In the genomic region with DNA sequence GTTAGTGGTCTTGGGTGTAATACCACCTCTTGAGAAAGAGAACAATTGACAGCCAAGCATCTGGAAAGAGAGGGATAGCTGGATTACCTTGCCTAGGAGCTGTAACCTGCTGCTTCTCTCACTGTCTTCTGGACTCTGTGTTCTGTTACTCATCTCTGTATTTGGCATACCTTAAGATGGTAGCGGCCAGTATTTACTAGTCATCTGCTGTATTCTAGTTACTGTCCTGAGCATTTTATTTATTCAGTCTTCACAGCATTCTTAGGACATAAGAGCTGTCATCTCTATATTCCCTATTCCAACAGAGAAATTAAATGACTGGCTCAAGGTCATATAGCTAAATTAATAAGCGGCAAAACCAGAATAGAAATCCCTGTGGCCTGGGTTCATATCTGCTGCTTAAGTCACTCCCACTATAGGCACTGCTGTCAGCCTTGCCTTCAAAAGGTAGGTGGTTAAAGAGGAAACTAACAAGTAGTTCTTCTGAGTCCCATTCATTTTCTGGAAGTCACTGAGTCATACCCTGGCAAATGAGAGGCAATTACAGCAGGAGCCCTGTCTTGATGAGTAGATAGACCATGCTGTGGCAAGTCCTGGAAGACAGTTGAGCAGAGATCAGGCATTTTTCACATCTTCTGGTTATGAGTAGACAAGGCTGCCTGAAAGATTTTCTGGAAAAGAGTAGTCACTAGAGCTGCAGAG, we compare ENCODE assay signal across 8 cellular contexts.
DNase-seq lines count a peak whose midpoint lies in the region; ATAC-seq, FAIRE-seq and TF ChIP-seq lines count a peak whose summit lies in the region.

No MANE protein-coding gene starts in this region.

- DNase-seq in EH (ENCODE audit: low read depth): peak; percentile 95
- peak; percentile 75 for DNase-seq in MG63
- DNase-seq in GM12878 (ENCODE audit: low read depth, low spot score): no peak
- no peak for DNase-seq in mucosa of descending colon
- no peak for DNase-seq in tibial artery
- DNase-seq in NCI-H1436 treated with DMSO at 0.1 percent for 48 hours (lab: John Stamatoyannopoulos, UW): no peak
- DNase-seq in OCI-LY7 (ENCODE audit: low spot score): no peak

- no peak for TF ChIP-seq CTCF in GM12878 (IDR thresholded peaks at IDR 0.05 in 2 of 3, conservative IDR thresholded peaks at IDR 0.05 in 1 of 3; ENCODE audit: control insufficient read depth in 2 of 3, extremely low read depth in 1 of 3, insufficient read depth in 1 of 3, low read depth in 3 of 3, low read length in 3 of 3)
- TF ChIP-seq CTCF in mucosa of descending colon (IDR thresholded peaks at IDR 0.05): no peak
- no peak for TF ChIP-seq CTCF in tibial artery (IDR thresholded peaks at IDR 0.05)
- TF ChIP-seq CTCF in OCI-LY7 (conservative IDR thresholded peaks at IDR 0.05; ENCODE audit: low read length): no peak

- CTCF ChIA-PET in GM12878 (lab: Yijun Ruan, JAX): interaction anchor here (0.6 to 8.1 kb wide), 24 partner anchors 8 to 326 kb away, joined by 3 to 244 read pairs (median 4); partner anchors contain the start of gene RAB7A
- CTCF ChIA-PET in OCI-LY7 (lab: Charles Lee; ENCODE audit: unreplicated experiment): interaction anchor here (0.5 to 0.6 kb wide), 2 partner anchors 186 to 210 kb away, joined by 4 read pairs; no protein-coding TSS in a partner anchor

- H3K4me2 ChIP-seq in GM12878 (ENCODE audit: control insufficient read depth, insufficient read depth): 0 out of 2 replicates have a peak overlapping the region, but pooled peaks have one; percentile 41
- H3K4me2 ChIP-seq in OCI-LY7 (ENCODE audit: low read length): no peak overlapping the region

- POLR2A ChIA-PET in GM12878 (lab: Charles Lee): interaction anchor here (0.5 to 1.7 kb wide), 3 partner anchors 67 to 688 kb away, joined by 3 to 7 read pairs (median 3); no protein-coding TSS in a partner anchor
- POLR2A ChIA-PET in OCI-LY7 (lab: Charles Lee): interaction anchor here (1.3 to 2.3 kb wide), 2 partner anchors 10 to 114 kb away, joined by 4 to 11 read pairs; no protein-coding TSS in a partner anchor

- H3K9ac ChIP-seq in GM12878 (ENCODE audit: control insufficient read depth, insufficient read depth, low read length): no peak overlapping the region

- intact Hi-C loops in GM12878 (cut with micrococcal nuclease; ENCODE audit: unreplicated experiment) (no loop called here), mucosa of descending colon (cut with DNase I, micrococcal nuclease) (loop anchor here in 1 of 2 donors (10.0 kb wide), 1 partner anchor 169 kb away; no protein-coding TSS in a partner anchor), tibial artery (cut with DNase I; ENCODE audit: low total_unique reads) (loop anchor here (5.0 kb wide), 1 partner anchor 112 kb away; no protein-coding TSS in a partner anchor), OCI-LY7 (cut with micrococcal nuclease; ENCODE audit: unreplicated experiment) (no loop called here)

- H3K4me1 ChIP-seq in GM12878 (ENCODE audit: control insufficient read depth, insufficient read depth, low read length) (peaks cover 39% of the 10 kb centered on the region), mucosa of descending colon (ENCODE audit: low read depth) (peaks cover 15% of the 10 kb centered on the region), tibial artery (peaks cover 0 to 49% (median 18%) of the 10 kb centered on the region in 4 donors), OCI-LY7 (ENCODE audit: insufficient read depth, low read length, poor library complexity, severe bottlenecking) (peaks cover 11% of the 10 kb centered on the region)

- WGBS in GM12878 (ENCODE audit: insufficient coverage, insufficient replicate concordance, low lambda C conversion rate, missing lambda C conversion rate): 52% methylated on average over 2 of the region's 2 CpGs

- no peaks in the 10 kb centered on the region for H3K27me3 ChIP-seq in MG63
- H3K27me3 ChIP-seq in GM12878 (replicated peaks in 1 of 2; ENCODE audit: control insufficient read depth in 2 of 2, insufficient read depth in 2 of 2, low read length in 1 of 2): no peaks in the 10 kb centered on the region
- H3K27me3 ChIP-seq in tibial artery: no peaks in the 10 kb centered on the region

- H3K36me3 ChIP-seq in MG63 (peaks cover 36% of the 10 kb centered on the region), GM12878 (ENCODE audit: control insufficient read depth in 2 of 2, insufficient read depth in 2 of 2, low read length in 1 of 2) (peaks cover 12 to 25% of the 10 kb centered on the region in 2 experiments), mucosa of descending colon (ENCODE audit: low read depth) (no peaks in the 10 kb centered on the region), tibial artery (peaks cover 23 to 35% (median 31%) of the 10 kb centered on the region in 3 donors), OCI-LY7 (ENCODE audit: insufficient read depth, low read length) (peaks cover 34% of the 10 kb centered on the region)

- H3K4me3 ChIP-seq in MG63: no peak overlapping the region
- no peak overlapping the region for H3K4me3 ChIP-seq in GM12878
- H3K4me3 ChIP-seq in mucosa of descending colon: no peak overlapping the region
- H3K4me3 ChIP-seq in tibial artery: no peak overlapping the region
- no peak overlapping the region for H3K4me3 ChIP-seq in OCI-LY7 (ENCODE audit: low read depth, low read length, poor library complexity, severe bottlenecking)

- SMC1A ChIA-PET in GM12878 (lab: Charles Lee; ENCODE audit: uncharacterized antibody, unreplicated experiment): interaction anchor here (0.9 to 6.6 kb wide), 10 partner anchors 10 to 177 kb away, joined by 3 to 101 read pairs (median 6); partner anchors contain the start of gene ACAD9

- BruUV-seq in GM12878 (replicated peaks; lab: Mats Ljungman, UMichigan) (no TSS peak), OCI-LY7 (replicated peaks; lab: Mats Ljungman, UMichigan) (no TSS peak)

- H3K79me2 ChIP-seq in GM12878 (ENCODE audit: control insufficient read depth, insufficient read depth, low read length): peaks cover 40% of the 10 kb centered on the region
- H3K79me2 ChIP-seq in OCI-LY7 (ENCODE audit: insufficient read depth, low read depth, low read length): peaks cover 24% of the 10 kb centered on the region; the same call in 1 of the 2 replicates

- TF ChIP-seq POLR2A in GM12878 (IDR thresholded peaks at IDR 0.05; ENCODE audit: low read depth, low read length): no peak

- RAD21 ChIA-PET in GM12878 (lab: Charles Lee; ENCODE audit: unreplicated experiment): interaction anchor here (1.2 to 9.4 kb wide), 9 partner anchors 10 to 177 kb away, joined by 4 to 112 read pairs (median 7); partner anchors contain the start of genes RAB7A and RPN1

- H4K20me1 ChIP-seq in GM12878 (ENCODE audit: control insufficient read depth, insufficient read depth): no peaks in the 10 kb centered on the region; the same call in 1 of the 2 replicates
- peaks cover 5% of the 10 kb centered on the region; the same call in 1 of the 2 replicates for H4K20me1 ChIP-seq in OCI-LY7 (ENCODE audit: insufficient read depth, low read length)

- no peaks in the 10 kb centered on the region for H3K9me2 ChIP-seq in OCI-LY7 (ENCODE audit: insufficient read depth, low read length)

- H2AFZ ChIP-seq in GM12878 (ENCODE audit: control insufficient read depth, low read depth, low read length) (no peak overlapping the region), OCI-LY7 (ENCODE audit: low read length) (no peak overlapping the region)

- peak; percentile 49 for ATAC-seq in GM12878
- ATAC-seq in mucosa of descending colon: peak; percentile 66
- no peak for ATAC-seq in HG03342 (IDR thresholded peaks at IDR 0.05; ENCODE audit: unreplicated experiment)

- no peak for TF ChIP-seq EP300 in GM12878 (IDR thresholded peaks at IDR 0.05; ENCODE audit: borderline replicate concordance in 1 of 2, control insufficient read depth in 1 of 2, low read depth in 2 of 2, low read length in 2 of 2)

- H3K27ac ChIP-seq in GM12878 (ENCODE audit: control insufficient read depth, insufficient read depth) (peak overlapping the region; percentile 59), tibial artery (no peak overlapping the region), OCI-LY7 (ENCODE audit: low read depth, low read length, poor library complexity, severe bottlenecking) (no peak overlapping the region)

- peak; percentile 35 for FAIRE-seq in GM12878 (lab: Jason Lieb, UNC)

- no peak for TF ChIP-seq RAD21 in GM12878 (IDR thresholded peaks at IDR 0.05; ENCODE audit: insufficient read depth, low read depth, low read length)

- in situ Hi-C loops in GM12878 (cut with MboI): loop anchor here (5.0 kb wide), 1 partner anchor 112 kb away; no protein-coding TSS in a partner anchor

- H3K9me3 ChIP-seq in MG63: no peaks in the 10 kb centered on the region
- H3K9me3 ChIP-seq in GM12878 (replicated peaks; ENCODE audit: control insufficient read depth, insufficient read depth, low read length): no peaks in the 10 kb centered on the region
- no peaks in the 10 kb centered on the region for H3K9me3 ChIP-seq in mucosa of descending colon
- no peaks in the 10 kb centered on the region for H3K9me3 ChIP-seq in tibial artery
- no peaks in the 10 kb centered on the region for H3K9me3 ChIP-seq in OCI-LY7 (ENCODE audit: low read length)

TF ChIP-seq in GM12878, 131 proteins besides CTCF, POLR2A, EP300 and RAD21:
- TF ChIP-seq EED (IDR thresholded peaks at IDR 0.05; ENCODE audit: low read depth) (0 out of 2 replicates have a peak, but pooled peaks have one; percentile 25), ZNF217 (IDR thresholded peaks at IDR 0.05) (no peak)

Comparison
In these comparisons a context has a peak if more than half of its experiments do, and no peak if none do; other contexts are left out.
1. DNase-seq: peak in EH (single experiment) and MG63 (single experiment); none in GM12878 (single experiment), mucosa of descending colon (0 of 3), tibial artery (0 of 2), NCI-H1436 treated with DMSO at 0.1 percent for 48 hours (single experiment) and OCI-LY7 (single experiment).